In the genomic region with DNA sequence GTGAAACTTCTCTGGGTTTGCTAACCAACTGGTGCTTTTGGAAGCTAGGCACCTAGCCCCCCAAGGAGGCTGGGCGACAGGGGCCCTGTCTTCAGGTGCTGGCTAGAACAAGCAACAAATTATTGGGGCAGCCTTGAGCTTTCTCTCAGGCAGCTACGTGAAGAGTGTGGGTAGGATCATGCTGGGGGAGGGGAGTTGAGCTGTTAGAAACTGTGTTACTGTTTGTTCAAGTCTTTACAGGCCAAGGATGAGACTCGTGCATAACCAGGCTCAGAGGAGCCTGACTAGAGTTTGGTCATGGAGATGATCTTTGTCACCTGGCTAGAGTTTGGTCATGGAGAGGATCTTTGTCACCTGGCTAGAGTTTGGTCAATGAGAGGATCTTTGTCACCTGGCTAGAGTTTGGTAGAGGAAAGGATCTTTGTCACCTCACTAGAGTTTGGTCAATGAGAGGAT, we compare ENCODE assay signal across 1 cellular context.
A peak's percentile ranks its signal among the peaks of the same experiment; 100 is the strongest.
TF ChIP-seq lines count a peak whose summit lies in the region.

No MANE protein-coding gene starts in this region.

TF ChIP-seq in HepG2, 621 proteins besides CTCF, POLR2A, EP300 and RAD21 (continued from another document and continues in another):
- TF ChIP-seq ZNF34 (CRISPR knock-in tag; IDR thresholded peaks at IDR 0.05; ENCODE audit: borderline replicate concordance) (no peak), RORA (CRISPR knock-in tag; IDR thresholded peaks at IDR 0.05) (no peak), ZNF841 (CRISPR knock-in tag; IDR thresholded peaks at IDR 0.05; ENCODE audit: borderline replicate concordance) (no peak), FOXA3 (CRISPR knock-in tag; IDR thresholded peaks at IDR 0.05) (peak; percentile 29; the same call in 1 of the 2 replicates), ZNF451 (CRISPR knock-in tag; IDR thresholded peaks at IDR 0.05) (no peak), ZNF777 (CRISPR knock-in tag; IDR thresholded peaks at IDR 0.05) (no peak), ZNF274 (CRISPR knock-in tag; IDR thresholded peaks at IDR 0.05) (0 out of 2 replicates have a peak, but pooled peaks have one; percentile 37), ZNF605 (CRISPR knock-in tag; IDR thresholded peaks at IDR 0.05) (peak; percentile 71), MED1 (CRISPR knock-in tag; IDR thresholded peaks at IDR 0.05) (0 out of 2 replicates have a peak, but pooled peaks have one; percentile 22), ZNF280D (CRISPR knock-in tag; IDR thresholded peaks at IDR 0.05) (0 out of 2 replicates have a peak, but pooled peaks have one; percentile 53), ZMYM4 (CRISPR knock-in tag; IDR thresholded peaks at IDR 0.05) (0 out of 2 replicates have a peak, but pooled peaks have one; percentile 34), ZNF589 (CRISPR knock-in tag; conservative IDR thresholded peaks at IDR 0.05) (no peak), SOX13 (IDR thresholded peaks at IDR 0.05) (no peak), SOX13 (CRISPR knock-in tag; conservative IDR thresholded peaks at IDR 0.05 in 1 of 2, IDR thresholded peaks at IDR 0.05 in 1 of 2) (0 out of 4 replicates have a peak, but pooled peaks of 1 of the 2 experiments have one; percentile 15), HNF4G (IDR thresholded peaks at IDR 0.05; ENCODE audit: borderline replicate concordance, low read depth, low read length) (peak; percentile 17; the same call in 1 of the 2 replicates), HNF4G (CRISPR knock-in tag; IDR thresholded peaks at IDR 0.05; ENCODE audit: borderline replicate concordance, low read depth) (no peak), CREB1 (IDR thresholded peaks at IDR 0.05) (no peak), CREB1 (CRISPR knock-in tag; IDR thresholded peaks at IDR 0.05) (peak; percentile 52; the same call in 1 of the 2 replicates), ZNF747 (CRISPR knock-in tag; IDR thresholded peaks at IDR 0.05; ENCODE audit: borderline replicate concordance) (0 out of 2 replicates have a peak, but pooled peaks have one; percentile 34), ARNTL (CRISPR knock-in tag; IDR thresholded peaks at IDR 0.05) (0 out of 2 replicates have a peak, but pooled peaks have one; percentile 33), PHF5A (CRISPR knock-in tag; IDR thresholded peaks at IDR 0.05; ENCODE audit: low read depth, unreplicated experiment) (no peak), ZNF574 (CRISPR knock-in tag; IDR thresholded peaks at IDR 0.05) (peak; percentile 40; the same call in 1 of the 2 replicates), ARID2 (CRISPR knock-in tag; IDR thresholded peaks at IDR 0.05; ENCODE audit: borderline replicate concordance) (no peak), UBTF (CRISPR knock-in tag; IDR thresholded peaks at IDR 0.05) (no peak), ZNF780A (CRISPR knock-in tag; IDR thresholded peaks at IDR 0.05) (no peak), SALL1 (CRISPR knock-in tag; IDR thresholded peaks at IDR 0.05) (peak; percentile 53), ZBTB1 (CRISPR knock-in tag; IDR thresholded peaks at IDR 0.05; ENCODE audit: borderline replicate concordance) (no peak), ELF4 (CRISPR knock-in tag; IDR thresholded peaks at IDR 0.05; ENCODE audit: borderline replicate concordance) (0 out of 2 replicates have a peak, but pooled peaks have one; percentile 39), ZFY (CRISPR knock-in tag; IDR thresholded peaks at IDR 0.05) (peak; percentile 54; the same call in 1 of the 2 replicates), ZNF484 (CRISPR knock-in tag; IDR thresholded peaks at IDR 0.05; ENCODE audit: borderline replicate concordance, low read depth) (no peak), RBFOX2 (IDR thresholded peaks at IDR 0.05; ENCODE audit: low read depth, low read length) (no peak), ZBTB26 (CRISPR knock-in tag; IDR thresholded peaks at IDR 0.05; ENCODE audit: borderline replicate concordance) (no peak), ZEB1 (IDR thresholded peaks at IDR 0.05; ENCODE audit: insufficient replicate concordance, low read depth) (peak; percentile 79), HNRNPUL1 (IDR thresholded peaks at IDR 0.05; ENCODE audit: low read depth, low read length) (no peak), ETV5 (CRISPR knock-in tag; IDR thresholded peaks at IDR 0.05; ENCODE audit: borderline replicate concordance) (no peak)
- TF ChIP-seq, protein P1, sequence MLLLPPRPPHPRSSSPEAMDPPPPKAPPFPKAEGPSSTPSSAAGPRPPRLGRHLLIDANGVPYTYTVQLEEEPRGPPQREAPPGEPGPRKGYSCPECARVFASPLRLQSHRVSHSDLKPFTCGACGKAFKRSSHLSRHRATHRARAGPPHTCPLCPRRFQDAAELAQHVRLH (CRISPR knock-in tag; IDR thresholded peaks at IDR 0.05; ENCODE audit: borderline replicate concordance, low read depth) = peak; percentile 57; the same call in 1 of the 2 replicates
- TF ChIP-seq, protein P2, sequence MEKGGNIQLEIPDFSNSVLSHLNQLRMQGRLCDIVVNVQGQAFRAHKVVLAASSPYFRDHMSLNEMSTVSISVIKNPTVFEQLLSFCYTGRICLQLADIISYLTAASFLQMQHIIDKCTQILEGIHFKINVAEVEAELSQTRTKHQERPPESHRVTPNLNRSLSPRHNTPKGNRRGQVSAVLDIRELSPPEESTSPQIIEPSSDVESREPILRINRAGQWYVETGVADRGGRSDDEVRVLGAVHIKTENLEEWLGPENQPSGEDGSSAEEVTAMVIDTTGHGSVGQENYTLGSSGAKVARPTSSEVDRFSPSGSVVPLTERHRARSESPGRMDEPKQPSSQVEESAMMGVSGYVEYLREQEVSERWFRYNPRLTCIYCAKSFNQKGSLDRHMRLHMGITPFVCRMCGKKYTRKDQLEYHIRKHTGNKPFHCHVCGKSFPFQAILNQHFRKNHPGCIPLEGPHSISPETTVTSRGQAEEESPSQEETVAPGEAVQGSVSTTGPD (CRISPR knock-in tag; IDR thresholded peaks at IDR 0.05) = peak; percentile 99
- TF ChIP-seq, protein P3, sequence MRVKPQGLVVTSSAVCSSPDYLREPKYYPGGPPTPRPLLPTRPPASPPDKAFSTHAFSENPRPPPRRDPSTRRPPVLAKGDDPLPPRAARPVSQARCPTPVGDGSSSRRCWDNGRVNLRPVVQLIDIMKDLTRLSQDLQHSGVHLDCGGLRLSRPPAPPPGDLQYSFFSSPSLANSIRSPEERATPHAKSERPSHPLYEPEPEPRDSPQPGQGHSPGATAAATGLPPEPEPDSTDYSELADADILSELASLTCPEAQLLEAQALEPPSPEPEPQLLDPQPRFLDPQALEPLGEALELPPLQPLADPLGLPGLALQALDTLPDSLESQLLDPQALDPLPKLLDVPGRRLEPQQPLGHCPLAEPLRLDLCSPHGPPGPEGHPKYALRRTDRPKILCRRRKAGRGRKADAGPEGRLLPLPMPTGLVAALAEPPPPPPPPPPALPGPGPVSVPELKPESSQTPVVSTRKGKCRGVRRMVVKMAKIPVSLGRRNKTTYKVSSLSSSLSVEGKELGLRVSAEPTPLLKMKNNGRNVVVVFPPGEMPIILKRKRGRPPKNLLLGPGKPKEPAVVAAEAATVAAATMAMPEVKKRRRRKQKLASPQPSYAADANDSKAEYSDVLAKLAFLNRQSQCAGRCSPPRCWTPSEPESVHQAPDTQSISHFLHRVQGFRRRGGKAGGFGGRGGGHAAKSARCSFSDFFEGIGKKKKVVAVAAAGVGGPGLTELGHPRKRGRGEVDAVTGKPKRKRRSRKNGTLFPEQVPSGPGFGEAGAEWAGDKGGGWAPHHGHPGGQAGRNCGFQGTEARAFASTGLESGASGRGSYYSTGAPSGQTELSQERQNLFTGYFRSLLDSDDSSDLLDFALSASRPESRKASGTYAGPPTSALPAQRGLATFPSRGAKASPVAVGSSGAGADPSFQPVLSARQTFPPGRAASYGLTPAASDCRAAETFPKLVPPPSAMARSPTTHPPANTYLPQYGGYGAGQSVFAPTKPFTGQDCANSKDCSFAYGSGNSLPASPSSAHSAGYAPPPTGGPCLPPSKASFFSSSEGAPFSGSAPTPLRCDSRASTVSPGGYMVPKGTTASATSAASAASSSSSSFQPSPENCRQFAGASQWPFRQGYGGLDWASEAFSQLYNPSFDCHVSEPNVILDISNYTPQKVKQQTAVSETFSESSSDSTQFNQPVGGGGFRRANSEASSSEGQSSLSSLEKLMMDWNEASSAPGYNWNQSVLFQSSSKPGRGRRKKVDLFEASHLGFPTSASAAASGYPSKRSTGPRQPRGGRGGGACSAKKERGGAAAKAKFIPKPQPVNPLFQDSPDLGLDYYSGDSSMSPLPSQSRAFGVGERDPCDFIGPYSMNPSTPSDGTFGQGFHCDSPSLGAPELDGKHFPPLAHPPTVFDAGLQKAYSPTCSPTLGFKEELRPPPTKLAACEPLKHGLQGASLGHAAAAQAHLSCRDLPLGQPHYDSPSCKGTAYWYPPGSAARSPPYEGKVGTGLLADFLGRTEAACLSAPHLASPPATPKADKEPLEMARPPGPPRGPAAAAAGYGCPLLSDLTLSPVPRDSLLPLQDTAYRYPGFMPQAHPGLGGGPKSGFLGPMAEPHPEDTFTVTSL (CRISPR knock-in tag; IDR thresholded peaks at IDR 0.05; ENCODE audit: borderline replicate concordance) = 0 out of 2 replicates have a peak, but pooled peaks have one; percentile 46
